8 cellular contexts compared by ENCODE assay signal in genomic region chr3:149273096-149273751, GRCh38. TPM values are rescaled to one million over a fixed set of nuclear protein-coding genes. Genes with fewer than 3 reads are reported as not detected.
A peak's percentile ranks its signal among the peaks of the same experiment; 100 is the strongest.
DNase-seq lines count a peak whose midpoint lies in the region; ATAC-seq and TF ChIP-seq lines count a peak whose summit lies in the region.

No MANE protein-coding gene starts in this region.

- CTCF ChIA-PET in activated naive CD4-positive, alpha-beta T cell treated with anti-CD3 and anti-CD28 coated beads for 36 hours (lab: Charles Lee): interaction anchor here (0.6 to 6.4 kb wide), 8 partner anchors 7 to 320 kb away, joined by 3 to 103 read pairs (median 6); no protein-coding TSS in a partner anchor

- H3K36me3 Mint-ChIP-seq in activated naive CD4-positive, alpha-beta T cell treated with anti-CD3 and anti-CD28 coated beads for 36 hours (ENCODE audit: low read depth): no peaks in the 10 kb centered on the region

- peaks cover 10% of the 10 kb centered on the region for H3K4me1 Mint-ChIP-seq in activated naive CD4-positive, alpha-beta T cell treated with anti-CD3 and anti-CD28 coated beads for 36 hours (ENCODE audit: low read depth)

- peak; percentile 34 for DNase-seq in activated naive CD4-positive, alpha-beta T cell treated with anti-CD3 and anti-CD28 coated beads for 36 hours
- DNase-seq in activated naive CD4-positive, alpha-beta T cell treated with Interleukin-2 at 50 U/mL for 16 hours: no peak
- DNase-seq in HT1080 (ENCODE audit: low read depth) (peak; percentile 85), NCI-H748 treated with DMSO at 0.1 percent for 48 hours (lab: John Stamatoyannopoulos, UW) (peak; percentile 64), astrocyte of the hippocampus (ENCODE audit: low read depth, low spot score) (peak; percentile 91), hippocampal formation (lab: John Stamatoyannopoulos, UW) (peak; percentile 40 to 91), gastrocnemius medialis (peak in 1 of 2 donors; percentile 20)

- intact Hi-C loops in activated naive CD4-positive, alpha-beta T cell treated with anti-CD3 and anti-CD28 coated beads for 36 hours (cut with micrococcal nuclease): loop anchor here (1.0 to 2.0 kb wide), 6 partner anchors 144 to 412 kb away; partner anchors contain the start of genes GYG1 and HPS3
- intact Hi-C loops in gastrocnemius medialis (cut with DNase I; ENCODE audit: low total_unique reads): loop anchor here (1.0 kb wide), 3 partner anchors 153 to 412 kb away; no protein-coding TSS in a partner anchor

- no peaks in the 10 kb centered on the region for H3K27me3 ChIP-seq in gastrocnemius medialis

- H3K4me3 Mint-ChIP-seq in activated naive CD4-positive, alpha-beta T cell treated with anti-CD3 and anti-CD28 coated beads for 36 hours: no peak overlapping the region

- TF ChIP-seq CTCF in gastrocnemius medialis (IDR thresholded peaks at IDR 0.05 in 4 of 5, conservative IDR thresholded peaks at IDR 0.05 in 1 of 5): peak; percentile 77 to 96 (median 89)

- no peak overlapping the region for H3K27ac Mint-ChIP-seq in activated naive CD4-positive, alpha-beta T cell treated with anti-CD3 and anti-CD28 coated beads for 36 hours

- ATAC-seq in GM21619 (IDR thresholded peaks at IDR 0.05; ENCODE audit: unreplicated experiment) (peak; percentile 78), gastrocnemius medialis (peak; percentile 95 to 96)

- H3K9me3 ChIP-seq in gastrocnemius medialis: no peaks in the 10 kb centered on the region

- H3K36me3 ChIP-seq in gastrocnemius medialis: no peaks in the 10 kb centered on the region

- peak overlapping the region in 2 of 4 donors; percentile 23 to 51 for H3K27ac ChIP-seq in gastrocnemius medialis

- no peaks in the 10 kb centered on the region for H3K9me3 Mint-ChIP-seq in activated naive CD4-positive, alpha-beta T cell treated with anti-CD3 and anti-CD28 coated beads for 36 hours

- no peak for TF ChIP-seq POLR2A in gastrocnemius medialis (IDR thresholded peaks at IDR 0.05)

- no peak overlapping the region for H3K4me3 ChIP-seq in gastrocnemius medialis

- in situ Hi-C loops in gastrocnemius medialis (cut with MboI; ENCODE audit: low sequenced_read_pairs in 4 of 4): loop anchor here (5.0 to 10.0 kb wide), 6 partner anchors 151 to 408 kb away; partner anchors contain the start of gene CPA3 (in 2 of the 4)

- no peaks in the 10 kb centered on the region for H3K27me3 Mint-ChIP-seq in activated naive CD4-positive, alpha-beta T cell treated with anti-CD3 and anti-CD28 coated beads for 36 hours (ENCODE audit: low read depth)

- H3K4me1 ChIP-seq in gastrocnemius medialis: peaks cover 0 to 5% of the 10 kb centered on the region in 2 donors

RNA-seq across cellular contexts. Expression of gene CP, which starts 51.6 kb away (rescaled TPM):
- total RNA-seq in activated naive CD4-positive, alpha-beta T cell treated with anti-CD3 and anti-CD28 coated beads for 36 hours: not detected
- not detected in 2 replicates for total RNA-seq in HT1080 (2014; rRNA removed; shearing (Covaris generic))
- polyA plus RNA-seq in HT1080 (2015; cell fraction: cytosol; rRNA removed): 0.10 TPM in 1 of 2 replicates, not detected in the other
- polyA plus RNA-seq in HT1080 (2015; cell fraction: nucleus; rRNA removed): 0.10 TPM in 1 of 2 replicates, not detected in the other
- 10 to 100 TPM in 1 of 4 donors, 1 to 10 TPM in 2, under 1 TPM in 1; 0.85 to 10.6 (median 5.4) TPM for total RNA-seq in gastrocnemius medialis
